1 cellular context compared by ENCODE assay signal in the genomic region with DNA sequence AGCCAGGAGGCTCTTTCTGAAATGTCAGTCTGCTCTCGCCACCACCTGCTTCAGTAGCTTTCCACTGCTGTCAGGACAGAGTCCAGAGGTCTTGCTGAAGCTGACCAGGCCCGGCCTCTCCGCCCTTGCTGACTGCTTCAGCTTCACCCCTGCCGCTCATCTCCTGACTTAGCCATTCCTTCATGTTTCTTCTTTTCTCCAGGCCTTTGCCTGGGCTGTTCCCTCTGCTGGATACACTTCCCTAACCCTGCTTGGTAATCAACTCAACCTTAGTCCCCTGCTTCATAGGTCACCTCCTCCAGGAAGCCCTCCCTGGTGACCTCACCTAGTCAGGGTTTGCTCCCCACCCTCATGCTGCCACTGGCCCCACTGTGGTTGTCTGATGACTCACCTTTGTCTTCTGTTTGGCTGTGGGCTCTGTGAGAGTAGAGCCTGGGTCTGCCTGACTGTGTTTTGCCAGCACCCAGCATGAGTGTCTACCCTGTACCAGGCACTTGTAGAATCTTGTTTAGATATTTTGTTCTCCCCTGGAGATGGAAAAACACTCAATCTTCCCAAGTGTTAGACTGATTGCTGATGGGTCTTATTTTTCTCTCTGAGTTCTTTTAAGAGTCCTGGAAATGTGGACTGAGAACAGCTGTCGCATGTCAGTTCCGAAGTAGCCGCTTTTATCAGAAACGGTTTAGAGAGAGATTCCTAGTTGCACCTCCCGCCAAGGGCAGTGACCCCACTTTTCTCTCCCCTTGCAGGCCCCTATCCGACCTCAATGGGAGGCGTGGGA.
TF ChIP-seq lines count a peak whose summit lies in the region.

No MANE protein-coding gene starts in this region.

TF ChIP-seq in HepG2, 621 proteins besides CTCF, POLR2A, EP300 and RAD21 (continued from another document and continues in another):
- TF ChIP-seq, protein P1, sequence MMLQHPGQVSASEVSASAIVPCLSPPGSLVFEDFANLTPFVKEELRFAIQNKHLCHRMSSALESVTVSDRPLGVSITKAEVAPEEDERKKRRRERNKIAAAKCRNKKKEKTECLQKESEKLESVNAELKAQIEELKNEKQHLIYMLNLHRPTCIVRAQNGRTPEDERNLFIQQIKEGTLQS (CRISPR knock-in tag; IDR thresholded peaks at IDR 0.05): peak; percentile 88
- TF ChIP-seq NONO (IDR thresholded peaks at IDR 0.05) (no peak), NONO (CRISPR knock-in tag; conservative IDR thresholded peaks at IDR 0.05) (peak; percentile 47; the same call in 1 of the 2 replicates), ZNF572 (CRISPR knock-in tag; IDR thresholded peaks at IDR 0.05) (no peak), GTF3A (CRISPR knock-in tag; conservative IDR thresholded peaks at IDR 0.05) (no peak), HDAC1 (CRISPR knock-in tag; IDR thresholded peaks at IDR 0.05) (peak; percentile 34; the same call in 1 of the 2 replicates), HMGA1 (CRISPR knock-in tag; conservative IDR thresholded peaks at IDR 0.05) (no peak), ZNF788 (CRISPR knock-in tag; IDR thresholded peaks at IDR 0.05; ENCODE audit: borderline replicate concordance) (peak; percentile 61; the same call in 1 of the 2 replicates), MTA1 (CRISPR knock-in tag; IDR thresholded peaks at IDR 0.05; ENCODE audit: borderline replicate concordance) (0 out of 2 replicates have a peak, but pooled peaks have one; percentile 20), PPARG (CRISPR knock-in tag; conservative IDR thresholded peaks at IDR 0.05) (no peak), NRL (CRISPR knock-in tag; IDR thresholded peaks at IDR 0.05; ENCODE audit: borderline replicate concordance) (0 out of 2 replicates have a peak, but pooled peaks have one; percentile 60), ZNF605 (CRISPR knock-in tag; IDR thresholded peaks at IDR 0.05) (no peak; the same call in 1 of the 2 replicates), RARG (CRISPR knock-in tag; IDR thresholded peaks at IDR 0.05; ENCODE audit: low read depth) (0 out of 2 replicates have a peak, but pooled peaks have one; percentile 32), SRSF4 (IDR thresholded peaks at IDR 0.05; ENCODE audit: low read depth, low read length, poor library complexity, severe bottlenecking) (no peak), ZNF20 (CRISPR knock-in tag; IDR thresholded peaks at IDR 0.05) (no peak), ZNF550 (CRISPR knock-in tag; IDR thresholded peaks at IDR 0.05; ENCODE audit: borderline replicate concordance) (peak; percentile 90; the same call in 1 of the 2 replicates), ADNP (CRISPR knock-in tag; IDR thresholded peaks at IDR 0.05) (peak; percentile 93), NR2F6 (IDR thresholded peaks at IDR 0.05) (0 out of 2 replicates have a peak, but pooled peaks have one; percentile 19), NR2F6 (CRISPR knock-in tag; IDR thresholded peaks at IDR 0.05) (peak; percentile 36), ZSCAN31 (CRISPR knock-in tag; IDR thresholded peaks at IDR 0.05; ENCODE audit: low read depth) (peak; percentile 36; the same call in 1 of the 2 replicates), ZNF878 (CRISPR knock-in tag; IDR thresholded peaks at IDR 0.05) (peak; percentile 51; the same call in 1 of the 2 replicates), ZNF713 (CRISPR knock-in tag; IDR thresholded peaks at IDR 0.05) (no peak), HNF4G (IDR thresholded peaks at IDR 0.05; ENCODE audit: borderline replicate concordance, low read depth, low read length) (peak; percentile 49; the same call in 1 of the 2 replicates), HNF4G (CRISPR knock-in tag; IDR thresholded peaks at IDR 0.05; ENCODE audit: borderline replicate concordance, low read depth) (peak; percentile 44; the same call in 1 of the 2 replicates), ZFP36 (IDR thresholded peaks at IDR 0.05; ENCODE audit: borderline replicate concordance, low read depth, low read length, partially characterized antibody) (peak; percentile 100), NR2F1 (CRISPR knock-in tag; IDR thresholded peaks at IDR 0.05) (0 out of 4 replicates have a peak, but pooled peaks of 1 of the 2 experiments have one; percentile 23), KAT8 (CRISPR knock-in tag; IDR thresholded peaks at IDR 0.05) (peak; percentile 60; the same call in 1 of the 2 replicates), ZNF772 (CRISPR knock-in tag; IDR thresholded peaks at IDR 0.05) (peak; percentile 48; the same call in 1 of the 2 replicates), ZNF343 (CRISPR knock-in tag; IDR thresholded peaks at IDR 0.05) (0 out of 2 replicates have a peak, but pooled peaks have one; percentile 59), JUN (CRISPR knock-in tag; IDR thresholded peaks at IDR 0.05) (0 out of 2 replicates have a peak, but pooled peaks have one; percentile 72), ZBTB7B (CRISPR knock-in tag; IDR thresholded peaks at IDR 0.05) (no peak), RCOR2 (CRISPR knock-in tag; IDR thresholded peaks at IDR 0.05) (peak; percentile 97), ZNF432 (CRISPR knock-in tag; IDR thresholded peaks at IDR 0.05; ENCODE audit: borderline replicate concordance) (no peak), ZNF841 (CRISPR knock-in tag; IDR thresholded peaks at IDR 0.05; ENCODE audit: borderline replicate concordance) (0 out of 2 replicates have a peak, but pooled peaks have one; percentile 27), ZMYM2 (CRISPR knock-in tag; IDR thresholded peaks at IDR 0.05) (peak; percentile 89), CCDC6 (CRISPR knock-in tag; IDR thresholded peaks at IDR 0.05) (peak; percentile 82)
- TF ChIP-seq, protein P2, sequence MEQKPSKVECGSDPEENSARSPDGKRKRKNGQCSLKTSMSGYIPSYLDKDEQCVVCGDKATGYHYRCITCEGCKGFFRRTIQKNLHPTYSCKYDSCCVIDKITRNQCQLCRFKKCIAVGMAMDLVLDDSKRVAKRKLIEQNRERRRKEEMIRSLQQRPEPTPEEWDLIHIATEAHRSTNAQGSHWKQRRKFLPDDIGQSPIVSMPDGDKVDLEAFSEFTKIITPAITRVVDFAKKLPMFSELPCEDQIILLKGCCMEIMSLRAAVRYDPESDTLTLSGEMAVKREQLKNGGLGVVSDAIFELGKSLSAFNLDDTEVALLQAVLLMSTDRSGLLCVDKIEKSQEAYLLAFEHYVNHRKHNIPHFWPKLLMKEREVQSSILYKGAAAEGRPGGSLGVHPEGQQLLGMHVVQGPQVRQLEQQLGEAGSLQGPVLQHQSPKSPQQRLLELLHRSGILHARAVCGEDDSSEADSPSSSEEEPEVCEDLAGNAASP (CRISPR knock-in tag; IDR thresholded peaks at IDR 0.05; ENCODE audit: borderline replicate concordance): peak; percentile 46; the same call in 1 of the 2 replicates
- TF ChIP-seq, protein P3, sequence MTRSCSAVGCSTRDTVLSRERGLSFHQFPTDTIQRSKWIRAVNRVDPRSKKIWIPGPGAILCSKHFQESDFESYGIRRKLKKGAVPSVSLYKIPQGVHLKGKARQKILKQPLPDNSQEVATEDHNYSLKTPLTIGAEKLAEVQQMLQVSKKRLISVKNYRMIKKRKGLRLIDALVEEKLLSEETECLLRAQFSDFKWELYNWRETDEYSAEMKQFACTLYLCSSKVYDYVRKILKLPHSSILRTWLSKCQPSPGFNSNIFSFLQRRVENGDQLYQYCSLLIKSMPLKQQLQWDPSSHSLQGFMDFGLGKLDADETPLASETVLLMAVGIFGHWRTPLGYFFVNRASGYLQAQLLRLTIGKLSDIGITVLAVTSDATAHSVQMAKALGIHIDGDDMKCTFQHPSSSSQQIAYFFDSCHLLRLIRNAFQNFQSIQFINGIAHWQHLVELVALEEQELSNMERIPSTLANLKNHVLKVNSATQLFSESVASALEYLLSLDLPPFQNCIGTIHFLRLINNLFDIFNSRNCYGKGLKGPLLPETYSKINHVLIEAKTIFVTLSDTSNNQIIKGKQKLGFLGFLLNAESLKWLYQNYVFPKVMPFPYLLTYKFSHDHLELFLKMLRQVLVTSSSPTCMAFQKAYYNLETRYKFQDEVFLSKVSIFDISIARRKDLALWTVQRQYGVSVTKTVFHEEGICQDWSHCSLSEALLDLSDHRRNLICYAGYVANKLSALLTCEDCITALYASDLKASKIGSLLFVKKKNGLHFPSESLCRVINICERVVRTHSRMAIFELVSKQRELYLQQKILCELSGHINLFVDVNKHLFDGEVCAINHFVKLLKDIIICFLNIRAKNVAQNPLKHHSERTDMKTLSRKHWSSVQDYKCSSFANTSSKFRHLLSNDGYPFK (CRISPR knock-in tag; IDR thresholded peaks at IDR 0.05; ENCODE audit: borderline replicate concordance): no peak; the same call in 1 of the 2 replicates
- TF ChIP-seq, protein P4, sequence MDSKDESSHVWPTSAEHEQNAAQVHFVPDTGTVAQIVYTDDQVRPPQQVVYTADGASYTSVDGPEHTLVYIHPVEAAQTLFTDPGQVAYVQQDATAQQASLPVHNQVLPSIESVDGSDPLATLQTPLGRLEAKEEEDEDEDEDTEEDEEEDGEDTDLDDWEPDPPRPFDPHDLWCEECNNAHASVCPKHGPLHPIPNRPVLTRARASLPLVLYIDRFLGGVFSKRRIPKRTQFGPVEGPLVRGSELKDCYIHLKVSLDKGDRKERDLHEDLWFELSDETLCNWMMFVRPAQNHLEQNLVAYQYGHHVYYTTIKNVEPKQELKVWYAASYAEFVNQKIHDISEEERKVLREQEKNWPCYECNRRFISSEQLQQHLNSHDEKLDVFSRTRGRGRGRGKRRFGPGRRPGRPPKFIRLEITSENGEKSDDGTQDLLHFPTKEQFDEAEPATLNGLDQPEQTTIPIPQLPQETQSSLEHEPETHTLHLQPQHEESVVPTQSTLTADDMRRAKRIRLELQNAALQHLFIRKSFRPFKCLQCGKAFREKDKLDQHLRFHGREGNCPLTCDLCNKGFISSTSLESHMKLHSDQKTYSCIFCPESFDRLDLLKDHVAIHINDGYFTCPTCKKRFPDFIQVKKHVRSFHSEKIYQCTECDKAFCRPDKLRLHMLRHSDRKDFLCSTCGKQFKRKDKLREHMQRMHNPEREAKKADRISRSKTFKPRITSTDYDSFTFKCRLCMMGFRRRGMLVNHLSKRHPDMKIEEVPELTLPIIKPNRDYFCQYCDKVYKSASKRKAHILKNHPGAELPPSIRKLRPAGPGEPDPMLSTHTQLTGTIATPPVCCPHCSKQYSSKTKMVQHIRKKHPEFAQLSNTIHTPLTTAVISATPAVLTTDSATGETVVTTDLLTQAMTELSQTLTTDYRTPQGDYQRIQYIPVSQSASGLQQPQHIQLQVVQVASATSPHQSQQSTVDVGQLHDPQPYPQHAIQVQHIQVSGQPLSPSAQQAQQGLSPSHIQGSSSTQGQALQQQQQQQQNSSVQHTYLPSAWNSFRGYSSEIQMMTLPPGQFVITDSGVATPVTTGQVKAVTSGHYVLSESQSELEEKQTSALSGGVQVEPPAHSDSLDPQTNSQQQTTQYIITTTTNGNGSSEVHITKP (CRISPR knock-in tag; IDR thresholded peaks at IDR 0.05; ENCODE audit: low read depth): 0 out of 2 replicates have a peak, but pooled peaks have one; percentile 48
- TF ChIP-seq, protein P5, sequence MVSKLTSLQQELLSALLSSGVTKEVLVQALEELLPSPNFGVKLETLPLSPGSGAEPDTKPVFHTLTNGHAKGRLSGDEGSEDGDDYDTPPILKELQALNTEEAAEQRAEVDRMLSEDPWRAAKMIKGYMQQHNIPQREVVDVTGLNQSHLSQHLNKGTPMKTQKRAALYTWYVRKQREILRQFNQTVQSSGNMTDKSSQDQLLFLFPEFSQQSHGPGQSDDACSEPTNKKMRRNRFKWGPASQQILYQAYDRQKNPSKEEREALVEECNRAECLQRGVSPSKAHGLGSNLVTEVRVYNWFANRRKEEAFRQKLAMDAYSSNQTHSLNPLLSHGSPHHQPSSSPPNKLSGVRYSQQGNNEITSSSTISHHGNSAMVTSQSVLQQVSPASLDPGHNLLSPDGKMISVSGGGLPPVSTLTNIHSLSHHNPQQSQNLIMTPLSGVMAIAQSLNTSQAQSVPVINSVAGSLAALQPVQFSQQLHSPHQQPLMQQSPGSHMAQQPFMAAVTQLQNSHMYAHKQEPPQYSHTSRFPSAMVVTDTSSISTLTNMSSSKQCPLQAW (CRISPR knock-in tag; IDR thresholded peaks at IDR 0.05): peak; percentile 21; the same call in 1 of the 2 replicates
- TF ChIP-seq, protein P6, sequence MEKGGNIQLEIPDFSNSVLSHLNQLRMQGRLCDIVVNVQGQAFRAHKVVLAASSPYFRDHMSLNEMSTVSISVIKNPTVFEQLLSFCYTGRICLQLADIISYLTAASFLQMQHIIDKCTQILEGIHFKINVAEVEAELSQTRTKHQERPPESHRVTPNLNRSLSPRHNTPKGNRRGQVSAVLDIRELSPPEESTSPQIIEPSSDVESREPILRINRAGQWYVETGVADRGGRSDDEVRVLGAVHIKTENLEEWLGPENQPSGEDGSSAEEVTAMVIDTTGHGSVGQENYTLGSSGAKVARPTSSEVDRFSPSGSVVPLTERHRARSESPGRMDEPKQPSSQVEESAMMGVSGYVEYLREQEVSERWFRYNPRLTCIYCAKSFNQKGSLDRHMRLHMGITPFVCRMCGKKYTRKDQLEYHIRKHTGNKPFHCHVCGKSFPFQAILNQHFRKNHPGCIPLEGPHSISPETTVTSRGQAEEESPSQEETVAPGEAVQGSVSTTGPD (CRISPR knock-in tag; IDR thresholded peaks at IDR 0.05): no peak
- TF ChIP-seq, protein P7, sequence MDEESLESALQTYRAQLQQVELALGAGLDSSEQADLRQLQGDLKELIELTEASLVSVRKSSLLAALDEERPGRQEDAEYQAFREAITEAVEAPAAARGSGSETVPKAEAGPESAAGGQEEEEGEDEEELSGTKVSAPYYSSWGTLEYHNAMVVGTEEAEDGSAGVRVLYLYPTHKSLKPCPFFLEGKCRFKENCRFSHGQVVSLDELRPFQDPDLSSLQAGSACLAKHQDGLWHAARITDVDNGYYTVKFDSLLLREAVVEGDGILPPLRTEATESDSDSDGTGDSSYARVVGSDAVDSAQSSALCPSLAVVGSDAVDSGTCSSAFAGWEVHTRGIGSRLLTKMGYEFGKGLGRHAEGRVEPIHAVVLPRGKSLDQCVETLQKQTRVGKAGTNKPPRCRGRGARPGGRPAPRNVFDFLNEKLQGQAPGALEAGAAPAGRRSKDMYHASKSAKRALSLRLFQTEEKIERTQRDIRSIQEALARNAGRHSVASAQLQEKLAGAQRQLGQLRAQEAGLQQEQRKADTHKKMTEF (CRISPR knock-in tag; IDR thresholded peaks at IDR 0.05): peak; percentile 60
- TF ChIP-seq, protein P8, sequence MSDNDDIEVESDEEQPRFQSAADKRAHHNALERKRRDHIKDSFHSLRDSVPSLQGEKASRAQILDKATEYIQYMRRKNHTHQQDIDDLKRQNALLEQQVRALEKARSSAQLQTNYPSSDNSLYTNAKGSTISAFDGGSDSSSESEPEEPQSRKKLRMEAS (IDR thresholded peaks at IDR 0.05): peak; percentile 46
- TF ChIP-seq, protein P9, sequence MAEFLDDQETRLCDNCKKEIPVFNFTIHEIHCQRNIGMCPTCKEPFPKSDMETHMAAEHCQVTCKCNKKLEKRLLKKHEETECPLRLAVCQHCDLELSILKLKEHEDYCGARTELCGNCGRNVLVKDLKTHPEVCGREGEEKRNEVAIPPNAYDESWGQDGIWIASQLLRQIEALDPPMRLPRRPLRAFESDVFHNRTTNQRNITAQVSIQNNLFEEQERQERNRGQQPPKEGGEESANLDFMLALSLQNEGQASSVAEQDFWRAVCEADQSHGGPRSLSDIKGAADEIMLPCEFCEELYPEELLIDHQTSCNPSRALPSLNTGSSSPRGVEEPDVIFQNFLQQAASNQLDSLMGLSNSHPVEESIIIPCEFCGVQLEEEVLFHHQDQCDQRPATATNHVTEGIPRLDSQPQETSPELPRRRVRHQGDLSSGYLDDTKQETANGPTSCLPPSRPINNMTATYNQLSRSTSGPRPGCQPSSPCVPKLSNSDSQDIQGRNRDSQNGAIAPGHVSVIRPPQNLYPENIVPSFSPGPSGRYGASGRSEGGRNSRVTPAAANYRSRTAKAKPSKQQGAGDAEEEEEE (CRISPR knock-in tag; IDR thresholded peaks at IDR 0.05; ENCODE audit: borderline replicate concordance): peak; percentile 65; the same call in 1 of the 2 replicates
- TF ChIP-seq, protein P10, sequence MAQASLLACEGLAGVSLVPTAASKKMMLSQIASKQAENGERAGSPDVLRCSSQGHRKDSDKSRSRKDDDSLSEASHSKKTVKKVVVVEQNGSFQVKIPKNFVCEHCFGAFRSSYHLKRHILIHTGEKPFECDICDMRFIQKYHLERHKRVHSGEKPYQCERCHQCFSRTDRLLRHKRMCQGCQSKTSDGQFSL (CRISPR knock-in tag; IDR thresholded peaks at IDR 0.05): no peak
